23 cellular contexts compared by ENCODE assay signal in genomic region chrX:153797415-153798015, GRCh38. TPM values are rescaled to one million over a fixed set of nuclear protein-coding genes. Genes with fewer than 3 reads are reported as not detected.
DNase-seq lines count a peak whose midpoint lies in the region; ATAC-seq and TF ChIP-seq lines count a peak whose summit lies in the region.
"Had no signal": no experiment of that assay in that cellular context is flagged by ENCODE, and none has a peak within 500 bp of the region (broad histone marks: within the 10 kb centered on the region; RNA-seq: fewer than 3 reads in every experiment).

No MANE protein-coding gene starts in this region.

- H3K79me2 ChIP-seq in Loucy (ENCODE audit: insufficient read depth, low read length), result peaks cover 46% of the 10 kb centered on the region

- peak overlapping the region; percentile 85 for H3K4me3 Mint-ChIP-seq in activated T-helper 17 cell treated with anti-CD3 and anti-CD28 coated beads, Interleukin-2, amount 50 U/mL, for 72 hours
- H3K4me3 Mint-ChIP-seq in neural crest cell, result peak overlapping the region; percentile 94
- H3K4me3 Mint-ChIP-seq: CD14-positive monocyte; CD4-positive, alpha-beta T cell had no signal

- no peaks in the 10 kb centered on the region for H3K9me2 ChIP-seq in Loucy (replicated peaks; ENCODE audit: low read depth, low read length)

- POLR2A ChIA-PET in HEK293 (lab: Yijun Ruan, JAX) (no interaction called here), GM10248 (lab: Yijun Ruan, JAX) (no interaction called here)

- H3K4me2 ChIP-seq in Loucy (ENCODE audit: low read depth, low read length, poor library complexity, severe bottlenecking), result peak overlapping the region; percentile 93
- H3K4me2 ChIP-seq: A549, GM23338 had no signal

- no peak overlapping the region for H2AFZ ChIP-seq in Loucy (ENCODE audit: low read length)
- H2AFZ ChIP-seq: GM23338 had no signal

- CTCF ChIA-PET in HEK293 (lab: Yijun Ruan, JAX) (no interaction called here), GM10248 (lab: Yijun Ruan, JAX) (no interaction called here)

- H3K9ac ChIP-seq in Loucy (ENCODE audit: low read depth, low read length, poor library complexity, severe bottlenecking), result no peak overlapping the region

- H3K27me3 ChIP-seq in Loucy (ENCODE audit: insufficient read depth, low read length, poor library complexity, severe bottlenecking), result no peaks in the 10 kb centered on the region
- H3K27me3 ChIP-seq: BE2C had no signal

- no peak for ATAC-seq in activated T-helper 17 cell treated with anti-CD3 and anti-CD28 coated beads, Interleukin-2, amount 50 U/mL, for 72 hours (replicated peaks)
- ATAC-seq: A549, GM23338, HCT116 had no signal

- no peaks in the 10 kb centered on the region for H3F3A ChIP-seq in Loucy (ENCODE audit: low read depth)

- no peaks in the 10 kb centered on the region for H3K27me3 Mint-ChIP-seq in activated T-helper 17 cell treated with anti-CD3 and anti-CD28 coated beads, Interleukin-2, amount 50 U/mL, for 72 hours
- no peaks in the 10 kb centered on the region for H3K27me3 Mint-ChIP-seq in neural crest cell (ENCODE audit: low read depth)
- H3K27me3 Mint-ChIP-seq: CD4-positive, alpha-beta T cell had no signal

- H3K9me3 ChIP-seq in HEK293 (ENCODE audit: control insufficient read depth, insufficient read depth, low read depth, low read length) (no peaks in the 10 kb centered on the region), Loucy (ENCODE audit: insufficient read depth, low read depth, low read length) (no peaks in the 10 kb centered on the region)
- H3K9me3 ChIP-seq: A549, BE2C had no signal

- TF ChIP-seq CTCF in HEK293 (tag by site-specific recombination; IDR thresholded peaks at IDR 0.05) (no peak), Loucy (conservative IDR thresholded peaks at IDR 0.05; ENCODE audit: low read length) (no peak), neural crest cell (conservative IDR thresholded peaks at IDR 0.05) (no peak), GM10248 (IDR thresholded peaks at IDR 0.05; ENCODE audit: control extremely low read depth, extremely low read depth, low read depth, missing control alignments) (no peak)

- no peak overlapping the region for H3K27ac ChIP-seq in HEK293 (ENCODE audit: extremely low read depth, low read depth, low read length)
- H3K27ac ChIP-seq: A549; BLaER1 treated with 17β-estradiol and CSF1 and Interleukin-3, amounts not matched to agents 10 nM and 100 nM had no signal

- no peaks in the 10 kb centered on the region for H3K4me1 Mint-ChIP-seq in activated T-helper 17 cell treated with anti-CD3 and anti-CD28 coated beads, Interleukin-2, amount 50 U/mL, for 72 hours
- peaks cover 23% of the 10 kb centered on the region for H3K4me1 Mint-ChIP-seq in neural crest cell

- H4K20me1 ChIP-seq in Loucy (ENCODE audit: insufficient read depth, low read length, poor library complexity, severe bottlenecking), result peaks cover 18% of the 10 kb centered on the region

- H3K27ac Mint-ChIP-seq in activated T-helper 17 cell treated with anti-CD3 and anti-CD28 coated beads, Interleukin-2, amount 50 U/mL, for 72 hours, result no peak overlapping the region
- no peak overlapping the region for H3K27ac Mint-ChIP-seq in neural crest cell (ENCODE audit: unreplicated experiment)
- H3K27ac Mint-ChIP-seq: CD14-positive monocyte, GM23338, H9 had no signal

- H3K36me3 ChIP-seq in HEK293 (ENCODE audit: control insufficient read depth in 2 of 2, insufficient read depth in 1 of 2, low read length in 2 of 2) (peaks cover 5 to 42% of the 10 kb centered on the region in 2 experiments; a peak in 2 of 3 replicates), Loucy (ENCODE audit: insufficient read depth, low read length) (no peaks in the 10 kb centered on the region)

- no peak for DNase-seq in neural crest cell (ENCODE audit: low read depth, low spot score)
- no peak for DNase-seq in hepatic stellate cell (ENCODE audit: low spot score)
- DNase-seq in SKM-1 treated with dmso at 0.1 percent for 144 hours (lab: John Stamatoyannopoulos, UW; ENCODE audit: unreplicated experiment), result no peak
- no peak for DNase-seq in GM10248 (ENCODE audit: extremely low spot score)
- DNase-seq: 8988T; ACHN; AML-193; BE2C; CD4-positive, alpha-beta T cell; CD8-positive, alpha-beta memory T cell; DMS 273 treated with DMSO at 0.1 percent for 48 hours; DMS79; EL; GDM1; H9 had no signal

- no peaks in the 10 kb centered on the region for H3K4me1 ChIP-seq in HEK293 (ENCODE audit: control insufficient read depth, insufficient read depth, low read length)
- H3K4me1 ChIP-seq in Loucy (ENCODE audit: insufficient read depth, low read length, poor library complexity, severe bottlenecking), result peaks cover 14% of the 10 kb centered on the region

- peaks cover 48% of the 10 kb centered on the region for H3K36me3 Mint-ChIP-seq in activated T-helper 17 cell treated with anti-CD3 and anti-CD28 coated beads, Interleukin-2, amount 50 U/mL, for 72 hours (ENCODE audit: low read depth)
- peaks cover 2% of the 10 kb centered on the region for H3K36me3 Mint-ChIP-seq in neural crest cell (ENCODE audit: low read depth)

- H3K4me3 ChIP-seq in HEK293 (ENCODE audit: low read depth, low read length) (no peak overlapping the region), Loucy (ENCODE audit: low read length, poor library complexity, severe bottlenecking) (no peak overlapping the region)
- H3K4me3 ChIP-seq: A549, GM23338 had no signal

- H3K9me3 Mint-ChIP-seq in activated T-helper 17 cell treated with anti-CD3 and anti-CD28 coated beads, Interleukin-2, amount 50 U/mL, for 72 hours, result no peaks in the 10 kb centered on the region
- H3K9me3 Mint-ChIP-seq in neural crest cell, result no peaks in the 10 kb centered on the region
- H3K9me3 Mint-ChIP-seq: CD4-positive, alpha-beta T cell; CD8-positive, alpha-beta memory T cell; GM23338 had no signal

TF ChIP-seq in HEK293, 187 proteins besides CTCF, POLR2A, EP300 and RAD21:
- TF ChIP-seq ZNF10 (tag by site-specific recombination; IDR thresholded peaks at IDR 0.05) (no peak), ZNF274 (IDR thresholded peaks at IDR 0.05; ENCODE audit: low read length) (no peak), ZNF274 (tag by site-specific recombination; IDR thresholded peaks at IDR 0.05; ENCODE audit: borderline replicate concordance) (peak; percentile 95), ZXDB (tag by site-specific recombination; IDR thresholded peaks at IDR 0.05) (no peak), ZNF138 (tag by site-specific recombination; IDR thresholded peaks at IDR 0.05; ENCODE audit: borderline replicate concordance) (no peak), ZBTB6 (tag by site-specific recombination; IDR thresholded peaks at IDR 0.05) (no peak)
- TF ChIP-seq, protein P1, sequence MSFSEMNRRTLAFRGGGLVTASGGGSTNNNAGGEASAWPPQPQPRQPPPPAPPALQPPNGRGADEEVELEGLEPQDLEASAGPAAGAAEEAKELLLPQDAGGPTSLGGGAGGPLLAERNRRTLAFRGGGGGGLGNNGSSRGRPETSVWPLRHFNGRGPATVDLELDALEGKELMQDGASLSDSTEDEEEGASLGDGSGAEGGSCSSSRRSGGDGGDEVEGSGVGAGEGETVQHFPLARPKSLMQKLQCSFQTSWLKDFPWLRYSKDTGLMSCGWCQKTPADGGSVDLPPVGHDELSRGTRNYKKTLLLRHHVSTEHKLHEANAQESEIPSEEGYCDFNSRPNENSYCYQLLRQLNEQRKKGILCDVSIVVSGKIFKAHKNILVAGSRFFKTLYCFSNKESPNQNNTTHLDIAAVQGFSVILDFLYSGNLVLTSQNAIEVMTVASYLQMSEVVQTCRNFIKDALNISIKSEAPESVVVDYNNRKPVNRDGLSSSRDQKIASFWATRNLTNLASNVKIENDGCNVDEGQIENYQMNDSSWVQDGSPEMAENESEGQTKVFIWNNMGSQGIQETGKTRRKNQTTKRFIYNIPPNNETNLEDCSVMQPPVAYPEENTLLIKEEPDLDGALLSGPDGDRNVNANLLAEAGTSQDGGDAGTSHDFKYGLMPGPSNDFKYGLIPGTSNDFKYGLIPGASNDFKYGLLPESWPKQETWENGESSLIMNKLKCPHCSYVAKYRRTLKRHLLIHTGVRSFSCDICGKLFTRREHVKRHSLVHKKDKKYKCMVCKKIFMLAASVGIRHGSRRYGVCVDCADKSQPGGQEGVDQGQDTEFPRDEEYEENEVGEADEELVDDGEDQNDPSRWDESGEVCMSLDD (tag by site-specific recombination; IDR thresholded peaks at IDR 0.05), result no peak

RNA-seq across cellular contexts. Expression of gene SSR4, which starts 3.0 kb away (rescaled TPM):
- total RNA-seq in activated T-helper 17 cell treated with anti-CD3 and anti-CD28 coated beads, Interleukin-2, amount 50 U/mL, for 72 hours, result 100 to 1,000 TPM; 150 to 152 TPM
- total RNA-seq in neural crest cell, result 183 and 187 TPM in 2 replicates

RNA-seq across cellular contexts. Expression of gene IDH3G, which starts 3.3 kb away (rescaled TPM):
- 10 to 100 TPM; 62.0 to 82.2 TPM for total RNA-seq in activated T-helper 17 cell treated with anti-CD3 and anti-CD28 coated beads, Interleukin-2, amount 50 U/mL, for 72 hours
- 50.2 and 52.6 TPM in 2 replicates for total RNA-seq in neural crest cell

RNA-seq across cellular contexts. Expression of gene SRPK3, which starts 16.7 kb away (rescaled TPM):
- total RNA-seq in activated T-helper 17 cell treated with anti-CD3 and anti-CD28 coated beads, Interleukin-2, amount 50 U/mL, for 72 hours, result not detected
- 0.14 and 0.30 TPM in 2 replicates for total RNA-seq in neural crest cell
- total RNA-seq: CD4-positive, alpha-beta T cell; CD8-positive, alpha-beta memory T cell; GM23338; H9 had no signal

RNA-seq across cellular contexts. Expression of gene PDZD4, which starts 32.8 kb away (rescaled TPM):
- 1 to 10 TPM; 1.3 to 8.0 TPM for total RNA-seq in activated T-helper 17 cell treated with anti-CD3 and anti-CD28 coated beads, Interleukin-2, amount 50 U/mL, for 72 hours
- 48.8 and 52.5 TPM in 2 replicates for total RNA-seq in neural crest cell

RNA-seq across cellular contexts. Expression of gene PLXNB3, which starts 33.5 kb away (rescaled TPM):
- 1 to 10 TPM in 1 of 2 donors, under 1 TPM in 1; 0.45 to 7.9 TPM for total RNA-seq in activated T-helper 17 cell treated with anti-CD3 and anti-CD28 coated beads, Interleukin-2, amount 50 U/mL, for 72 hours
- total RNA-seq in neural crest cell, result 15.7 and 16.2 TPM in 2 replicates
- total RNA-seq: CD4-positive, alpha-beta T cell had no signal
